In genomic region chr7:38060637-38061036, GRCh38 we compare ENCODE assay signal across 28 cellular contexts.
"Had no signal": no experiment of that assay in that cellular context is flagged by ENCODE, and none has a peak within 500 bp of the region (broad histone marks: within the 10 kb centered on the region; RNA-seq: fewer than 3 reads in every experiment).

No MANE protein-coding gene starts in this region.

- ATAC-seq: natural killer cell; psoas muscle; right cardiac atrium; sciatic nerve; stimulated activated memory B cell treated with anti-CD40 and anti-IgM and Interleukin-4, amounts not matched to agents 10 μg/mL and 1 μg/mL and 100 μg/mL, for 72 hours; stimulated activated naive CD8-positive, alpha-beta T cell treated with anti-CD3 and anti-CD28 coated beads, Interleukin-15, amount 100 ng/mL, for 72 hours; stimulated activated naive CD8-positive, alpha-beta T cell treated with anti-CD3 and anti-CD28 coated beads, Interleukin-15, Interleukin-2, amounts not matched to agents 100 U/mL and 50 U/mL, for 24 hours; upper lobe of right lung had no signal

- H3K4me2 ChIP-seq: neural progenitor cell, smooth muscle cell had no signal

- H2AFZ ChIP-seq: neural progenitor cell, parathyroid adenoma had no signal

- H3K4me3 ChIP-seq: neural progenitor cell, ovary, psoas muscle, skin epidermis, smooth muscle cell, spleen, suprapubic skin, testis, tibial artery, transverse colon, upper lobe of right lung, uterus had no signal

- H3K9ac ChIP-seq: neural progenitor cell, parathyroid adenoma had no signal

- H3K27me3 ChIP-seq: neural progenitor cell, ovary, spleen, suprapubic skin, testis, tibial artery, transverse colon, upper lobe of right lung, uterus had no signal

- H3K36me3 ChIP-seq: neural progenitor cell, ovary, spleen, suprapubic skin, tibial artery, transverse colon, upper lobe of right lung, uterus had no signal

- H3K4me1 ChIP-seq: neural progenitor cell, parathyroid adenoma, psoas muscle, spleen, suprapubic skin, testis, transverse colon, upper lobe of right lung, uterus had no signal

- H3K79me2 ChIP-seq: parathyroid adenoma had no signal

- H3K27ac ChIP-seq: neural progenitor cell, ovary, parathyroid adenoma, psoas muscle, skin epidermis, suprapubic skin, testis, tibial artery, transverse colon, upper lobe of right lung, uterus had no signal

- H3K9me3 ChIP-seq: ovary, psoas muscle, spleen, suprapubic skin, testis, tibial artery, transverse colon, upper lobe of right lung, uterus had no signal

- DNase-seq: natural killer cell; occipital lobe; ovary; posterior cingulate gyrus; psoas muscle; right cardiac atrium; spleen; stimulated activated CD4-positive, alpha-beta T cell treated with anti-CD3 and anti-CD28 coated beads, Interleukin-12 subunit alpha, Interleukin-12 subunit beta, amount 100 ng/mL, for 4 hours; stimulated activated CD4-positive, alpha-beta T cell treated with anti-CD3 and anti-CD28 coated beads, Interleukin-1b, Interleukin-23, amount 100 ng/mL, for 48 hours; stimulated activated CD4-positive, alpha-beta T cell treated with anti-CD3 and anti-CD28 coated beads, Interleukin-4, amount 100 ng/mL, for 1 hour; stimulated activated CD4-positive, alpha-beta T cell treated with anti-CD3 and anti-CD28 coated beads, Interleukin-4, amount 100 ng/mL, for 4 hours; stimulated activated CD8-positive, alpha-beta memory T cell treated with anti-CD3 and anti-CD28 coated beads, Interleukin-4, amount 100 ng/mL, for 48 hours; stimulated activated naive CD4-positive, alpha-beta T cell; stimulated activated naive CD8-positive, alpha-beta T cell treated with anti-CD3 and anti-CD28 coated beads, Interleukin-15, amount 100 ng/mL, for 72 hours; stimulated activated naive CD8-positive, alpha-beta T cell treated with anti-CD3 and anti-CD28 coated beads, Interleukin-15, Interleukin-2, amounts not matched to agents 100 U/mL and 50 U/mL, for 24 hours; substantia nigra; testis; tibial artery; transverse colon; upper lobe of right lung; uterus had no signal
